In genomic region chr4:125837493-125838238, GRCh38 we compare ENCODE assay signal across 16 cellular contexts.
"Had no signal": no experiment of that assay in that cellular context is flagged by ENCODE, and none has a peak within 500 bp of the region (broad histone marks: within the 10 kb centered on the region; RNA-seq: fewer than 3 reads in every experiment).

No MANE protein-coding gene starts in this region.

- H3K9me3 ChIP-seq: colonic mucosa, gastroesophageal sphincter, mucosa of descending colon, stomach, thoracic aorta, transverse colon had no signal

- H3K27me3 ChIP-seq: colonic mucosa, gastroesophageal sphincter, stomach, transverse colon had no signal

- DNase-seq: colonic mucosa; dermis blood vessel endothelial cell; effector CD4-positive, alpha-beta T cell; kidney; left cardiac atrium; mucosa of descending colon; naive thymus-derived CD8-positive, alpha-beta T cell; stimulated activated naive CD4-positive, alpha-beta T cell; stomach; substantia nigra; transverse colon had no signal

- H3K9me3 Mint-ChIP-seq: neural crest cell had no signal

- ATAC-seq: esophagus mucosa; gastroesophageal sphincter; left cardiac atrium; mucosa of descending colon; naive thymus-derived CD8-positive, alpha-beta T cell; sciatic nerve had no signal

- H3K36me3 ChIP-seq: colonic mucosa, gastroesophageal sphincter, stomach, thoracic aorta, transverse colon had no signal

- H3K27ac ChIP-seq: colonic mucosa, gastroesophageal sphincter, stomach, thoracic aorta, transverse colon had no signal

- H3K4me1 Mint-ChIP-seq: naive thymus-derived CD8-positive, alpha-beta T cell had no signal

- H3K4me3 Mint-ChIP-seq: naive thymus-derived CD8-positive, alpha-beta T cell; neural crest cell had no signal

- FAIRE-seq: kidney had no signal

- H3K27me3 Mint-ChIP-seq: naive thymus-derived CD8-positive, alpha-beta T cell had no signal

- H3K27ac Mint-ChIP-seq: naive thymus-derived CD8-positive, alpha-beta T cell had no signal

- H3K36me3 Mint-ChIP-seq: naive thymus-derived CD8-positive, alpha-beta T cell had no signal

- H3K4me1 ChIP-seq: colonic mucosa, gastroesophageal sphincter, stomach, transverse colon had no signal

- H3K4me3 ChIP-seq: colonic mucosa, gastroesophageal sphincter, mucosa of descending colon, stomach, thoracic aorta, transverse colon had no signal
